22 cellular contexts compared by ENCODE assay signal in the genomic region with DNA sequence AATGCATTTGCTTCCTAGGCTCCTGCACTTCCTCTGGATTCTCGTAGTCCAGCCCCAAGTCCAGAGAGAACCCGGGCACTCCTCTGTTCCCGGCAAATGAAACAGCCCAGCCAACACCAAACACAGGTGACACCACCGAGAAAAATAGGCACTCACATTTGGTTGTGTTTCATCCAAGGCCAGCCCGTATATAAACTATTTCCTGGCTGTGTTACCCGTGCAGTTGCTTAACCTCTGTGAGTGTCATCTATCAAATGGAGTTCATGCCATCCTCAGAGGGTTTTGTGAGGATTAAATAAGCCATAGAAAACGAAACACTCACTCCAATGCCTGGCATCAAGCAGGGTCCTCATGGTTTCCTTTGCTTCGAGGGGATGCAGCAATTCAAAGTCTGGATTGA.
"Had no signal": no experiment of that assay in that cellular context is flagged by ENCODE, and none has a peak within 500 bp of the region (broad histone marks: within the 10 kb centered on the region; RNA-seq: fewer than 3 reads in every experiment).

No MANE protein-coding gene starts in this region.

- H3K27ac ChIP-seq: brain microvascular endothelial cell, heart left ventricle, uterus had no signal

- DNase-seq: activated CD4-positive, alpha-beta T cell treated with anti-CD3 and anti-CD28 coated beads for 1 hour; activated CD4-positive, alpha-beta T cell treated with anti-CD3 and anti-CD28 coated beads, Interleukin-2, amount 50 U/mL, for 1 hour; activated CD8-positive, alpha-beta T cell treated with anti-CD3 and anti-CD28 coated beads, Interleukin-2, amount 10 ng/mL, durations not matched to agents 7 days and 5 days; activated gamma-delta T cell; activated naive CD4-positive, alpha-beta T cell treated with anti-CD3 and anti-CD28 coated beads, Interleukin-2, amount 50 U/mL, for 16 hours; activated naive CD8-positive, alpha-beta T cell treated with anti-CD3 and anti-CD28 coated beads, Interleukin-2, amount 50 U/mL, for 24 hours; aorta; brain microvascular endothelial cell; effector CD4-positive, alpha-beta T cell; heart left ventricle; mesenchymal stem cell; naive B cell; occipital lobe; stimulated activated CD4-positive, alpha-beta T cell treated with anti-CD3 and anti-CD28 coated beads, Interleukin-12 subunit alpha, Interleukin-12 subunit beta, amount 100 ng/mL, for 4 hours; stimulated activated CD4-positive, alpha-beta T cell treated with anti-CD3 and anti-CD28 coated beads, Interleukin-4, amount 100 ng/mL, for 4 hours; stimulated activated naive CD8-positive, alpha-beta T cell treated with anti-CD3 and anti-CD28 coated beads, Interleukin-15, Interleukin-2, amounts not matched to agents 100 U/mL and 50 U/mL, for 24 hours; T-helper 1 cell; testis; trophoblast cell; uterus had no signal

- H3K4me1 ChIP-seq: uterus had no signal

- H3K27me3 ChIP-seq: brain microvascular endothelial cell, heart left ventricle, testis, uterus had no signal

- H3K9me3 ChIP-seq: testis, uterus had no signal

- H3K4me3 ChIP-seq: heart left ventricle, testis, uterus had no signal

- FAIRE-seq: islet of Langerhans, TTC549 had no signal

- H3K36me3 ChIP-seq: brain microvascular endothelial cell, heart left ventricle, uterus had no signal

- ATAC-seq: activated CD8-positive, alpha-beta T cell treated with anti-CD3 and anti-CD28 coated beads, Interleukin-2, amount 10 ng/mL, durations not matched to agents 7 days and 5 days; activated naive CD8-positive, alpha-beta T cell treated with anti-CD3 and anti-CD28 coated beads, Interleukin-2, amount 50 U/mL, for 24 hours; heart left ventricle; stimulated activated naive CD8-positive, alpha-beta T cell treated with anti-CD3 and anti-CD28 coated beads, Interleukin-15, Interleukin-2, amounts not matched to agents 100 U/mL and 50 U/mL, for 24 hours had no signal
